In the genomic region with DNA sequence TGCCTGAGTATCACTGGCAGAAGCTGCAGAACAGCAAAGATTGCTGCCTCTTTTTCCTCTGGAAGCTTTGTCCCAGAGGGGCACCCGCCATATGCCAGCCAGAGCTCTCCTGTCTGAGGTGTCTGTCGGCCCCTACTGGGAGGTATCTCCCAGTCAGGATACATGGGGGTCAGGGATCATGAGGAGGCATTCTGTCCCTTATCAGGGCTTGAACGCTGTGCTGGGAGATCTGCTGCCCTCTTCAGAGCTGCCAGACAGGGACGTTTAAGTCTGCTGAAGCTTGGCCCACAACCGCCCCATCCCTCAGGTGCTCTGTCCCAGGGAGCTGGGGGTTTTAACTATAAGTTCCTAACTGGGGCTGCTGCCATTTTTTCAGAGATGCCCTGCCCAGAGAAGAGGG, we compare ENCODE assay signal across 20 cellular contexts. TPM values are rescaled to one million over a fixed set of nuclear protein-coding genes. Genes with fewer than 3 reads are reported as not detected.
DNase-seq lines count a peak whose midpoint lies in the region; ATAC-seq and TF ChIP-seq lines count a peak whose summit lies in the region.
"Had no signal": no experiment of that assay in that cellular context is flagged by ENCODE, and none has a peak within 500 bp of the region (broad histone marks: within the 10 kb centered on the region; RNA-seq: fewer than 3 reads in every experiment).

No MANE protein-coding gene starts in this region.

- H3K27ac ChIP-seq in GM23338 (ENCODE audit: low read depth) = no peak overlapping the region
- H3K27ac ChIP-seq in caudate nucleus (ENCODE audit: low read depth, low read length) = peak overlapping the region; percentile 21
- H3K27ac ChIP-seq: A549 had no signal

- no peak for TF ChIP-seq CTCF in GM23338 (conservative IDR thresholded peaks at IDR 0.05; ENCODE audit: low read depth in 2 of 2)
- TF ChIP-seq CTCF in natural killer cell (IDR thresholded peaks at IDR 0.05) = no peak

- H3F3A ChIP-seq in GM23338 (replicated peaks; ENCODE audit: low read depth) = no peaks in the 10 kb centered on the region

- DNase-seq in GM23338 (ENCODE audit: low spot score) (no peak), caudate nucleus (lab: John Stamatoyannopoulos, UW) (peak in 2 of 61 donors; percentile 5 to 15), immature natural killer cell (no peak), natural killer cell (no peak), iPS-NIHi7 (ENCODE audit: extremely low spot score) (no peak)
- no peak for DNase-seq in activated naive CD4-positive, alpha-beta T cell treated with anti-CD3 and anti-CD28 coated beads, Interleukin-2, amount 50 U/mL, for 16 hours
- DNase-seq: 8988T; ACHN; AML-193; C1 segment of cervical spinal cord; Caco-2; CD4-positive, alpha-beta memory T cell; DMS153; DND-41; GOT3; HCEC 1CT had no signal

- H2AFZ ChIP-seq in GM23338 = 0 out of 2 replicates have a peak overlapping the region, but pooled peaks have one; percentile 52

- no peaks in the 10 kb centered on the region for H4K20me1 ChIP-seq in GM23338 (replicated peaks; ENCODE audit: insufficient read depth)

- H3K27me3 ChIP-seq in GM23338 (ENCODE audit: insufficient read depth) = no peaks in the 10 kb centered on the region

- ATAC-seq in GM23338 = no peak
- no peak for ATAC-seq in natural killer cell
- no peak for ATAC-seq in HG03378 (IDR thresholded peaks at IDR 0.05; ENCODE audit: unreplicated experiment)
- ATAC-seq in HG03175 (IDR thresholded peaks at IDR 0.05; ENCODE audit: unreplicated experiment) = no peak
- ATAC-seq: A549 had no signal

- H3K27me3 Mint-ChIP-seq in GM23338 (ENCODE audit: insufficient read depth, low read depth, poor library complexity) (peaks cover 2% of the 10 kb centered on the region), immature natural killer cell (ENCODE audit: low read depth in 3 of 3) (peaks cover 0 to 5% (median 0%) of the 10 kb centered on the region in 3 donors), natural killer cell (ENCODE audit: low read depth in 2 of 2) (no peaks in the 10 kb centered on the region)

- no peaks in the 10 kb centered on the region for H3K4me1 ChIP-seq in GM23338 (ENCODE audit: insufficient read depth)
- H3K4me1 ChIP-seq: A549, Caco-2 had no signal

- no peak overlapping the region for H3K4me3 Mint-ChIP-seq in GM23338
- H3K4me3 Mint-ChIP-seq in immature natural killer cell = peak overlapping the region in 3 of 5 donors; percentile 4 to 36 (median 25)
- H3K4me3 Mint-ChIP-seq in natural killer cell = peak overlapping the region; percentile 53
- H3K4me3 Mint-ChIP-seq: CD4-positive, alpha-beta memory T cell had no signal

- H3K9me2 ChIP-seq in GM23338 (ENCODE audit: insufficient read depth) = peaks cover 15% of the 10 kb centered on the region; the same call in 1 of the 2 replicates

- H3K4me2 ChIP-seq in GM23338 = no peak overlapping the region
- H3K4me2 ChIP-seq: A549 had no signal

- H3K79me2 ChIP-seq in GM23338 (replicated peaks; ENCODE audit: insufficient read depth) = no peaks in the 10 kb centered on the region

- intact Hi-C loops in natural killer cell (cut with micrococcal nuclease) = no loop called here

- H3K9me3 Mint-ChIP-seq in GM23338 (no peaks in the 10 kb centered on the region), immature natural killer cell (no peaks in the 10 kb centered on the region), natural killer cell (no peaks in the 10 kb centered on the region)

- H3K27ac Mint-ChIP-seq in GM23338 = no peak overlapping the region
- H3K27ac Mint-ChIP-seq in immature natural killer cell = peak overlapping the region in 5 of 6 donors; percentile 54 to 89 (median 84)
- peak overlapping the region in 1 of 2 donors; percentile 62 for H3K27ac Mint-ChIP-seq in natural killer cell
- H3K27ac Mint-ChIP-seq: CD4-positive, alpha-beta memory T cell had no signal

- H3K4me1 Mint-ChIP-seq in GM23338 (peaks cover 14% of the 10 kb centered on the region; the same call in 2 of the 3 replicates), immature natural killer cell (peaks cover 0 to 96% of the 10 kb centered on the region in 2 donors), natural killer cell (peaks cover 81 to 84% of the 10 kb centered on the region in 2 donors)

- no peak overlapping the region for H3K4me3 ChIP-seq in GM23338
- H3K4me3 ChIP-seq: A549 had no signal

- H3K36me3 Mint-ChIP-seq in GM23338 (ENCODE audit: low read depth) (no peaks in the 10 kb centered on the region), immature natural killer cell (peaks cover 41 to 79% (median 48%) of the 10 kb centered on the region in 3 donors), natural killer cell (peaks cover 58% of the 10 kb centered on the region)

- no peaks in the 10 kb centered on the region for H3K36me3 ChIP-seq in GM23338 (ENCODE audit: insufficient read depth)

TF ChIP-seq in GM23338, 12 proteins besides CTCF, POLR2A, EP300 and RAD21:
- TF ChIP-seq NANOG (IDR thresholded peaks at IDR 0.05; ENCODE audit: borderline replicate concordance) (no peak), ZNF114 (CRISPR knock-in tag; IDR thresholded peaks at IDR 0.05) (no peak), CREB1 (CRISPR knock-in tag; IDR thresholded peaks at IDR 0.05; ENCODE audit: low read depth) (no peak), EZH2phosphoT487 (IDR thresholded peaks at IDR 0.05; ENCODE audit: unreplicated experiment) (no peak), STAT1 (IDR thresholded peaks at IDR 0.05; ENCODE audit: unreplicated experiment) (no peak), POLR2AphosphoS5 (IDR thresholded peaks at IDR 0.05; ENCODE audit: low read depth) (no peak), JUNB (IDR thresholded peaks at IDR 0.05; ENCODE audit: unreplicated experiment) (no peak)
- TF ChIP-seq, protein P1, sequence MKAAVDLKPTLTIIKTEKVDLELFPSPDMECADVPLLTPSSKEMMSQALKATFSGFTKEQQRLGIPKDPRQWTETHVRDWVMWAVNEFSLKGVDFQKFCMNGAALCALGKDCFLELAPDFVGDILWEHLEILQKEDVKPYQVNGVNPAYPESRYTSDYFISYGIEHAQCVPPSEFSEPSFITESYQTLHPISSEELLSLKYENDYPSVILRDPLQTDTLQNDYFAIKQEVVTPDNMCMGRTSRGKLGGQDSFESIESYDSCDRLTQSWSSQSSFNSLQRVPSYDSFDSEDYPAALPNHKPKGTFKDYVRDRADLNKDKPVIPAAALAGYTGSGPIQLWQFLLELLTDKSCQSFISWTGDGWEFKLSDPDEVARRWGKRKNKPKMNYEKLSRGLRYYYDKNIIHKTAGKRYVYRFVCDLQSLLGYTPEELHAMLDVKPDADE (IDR thresholded peaks at IDR 0.05) = no peak

RNA-seq across cellular contexts. Expression of a gene that starts 20.3 kb away (rescaled TPM):
- not detected in 2 replicates for total RNA-seq in GM23338 (2014; rRNA removed; shearing (Covaris generic))
- not detected in 2 replicates for polyA plus RNA-seq in GM23338 (2016; fragmentation: Nextera tagmentation; extraction: Ambion mirVana)
- 100 to 1,000 TPM in 2 of 3 donors, 10 to 100 TPM in 1; 92.8 to 134 (median 130) TPM for polyA plus RNA-seq in immature natural killer cell
- 100 to 1,000 TPM; 158 to 302 (median 220) TPM for total RNA-seq in natural killer cell
- total RNA-seq: Caco-2 had no signal

RNA-seq across cellular contexts. Expression of a gene that starts 21.6 kb away (rescaled TPM):
- total RNA-seq in GM23338 (2014; rRNA removed; shearing (Covaris generic)) = not detected in 2 replicates
- polyA plus RNA-seq in GM23338 (2016; fragmentation: Nextera tagmentation; extraction: Ambion mirVana) (0.50 TPM in 1 of 2 replicates, not detected in the other), immature natural killer cell (1,000 to 10,000 TPM; 1,026 to 1,807 (median 1,127) TPM)
- total RNA-seq in natural killer cell = 100 to 1,000 TPM; 364 to 424 (median 392) TPM
- total RNA-seq: Caco-2 had no signal
- polyA plus RNA-seq: A549, BJ had no signal

RNA-seq across cellular contexts. Expression of a gene that starts 32.4 kb away (rescaled TPM):
- total RNA-seq in GM23338 (2014; rRNA removed; shearing (Covaris generic)) = not detected in 2 replicates
- not detected in 2 replicates for polyA plus RNA-seq in GM23338 (2016; fragmentation: Nextera tagmentation; extraction: Ambion mirVana)
- 1 to 10 TPM in 1 of 3 donors, under 1 TPM in 1, not detected in 1; 0.94 to 3.4 TPM for polyA plus RNA-seq in immature natural killer cell
- not detected for total RNA-seq in natural killer cell
- total RNA-seq: Caco-2; CD4-positive, alpha-beta memory T cell had no signal
- polyA plus RNA-seq: A549; BJ; CD4-positive, alpha-beta memory T cell had no signal

Comparison
In these comparisons a context has a peak if more than half of its experiments do, and no peak if none do; other contexts are left out.
1. RNA of a gene that starts 20.3 kb away (total RNA-seq): 158 to 302 TPM in natural killer cell; not detected in GM23338; every median in the first group is over 100 times any median in the second.
2. RNA of a gene that starts 21.6 kb away (total RNA-seq): 364 to 424 TPM in natural killer cell; not detected in GM23338; every median in the first group is over 100 times any median in the second.